In the genomic region with DNA sequence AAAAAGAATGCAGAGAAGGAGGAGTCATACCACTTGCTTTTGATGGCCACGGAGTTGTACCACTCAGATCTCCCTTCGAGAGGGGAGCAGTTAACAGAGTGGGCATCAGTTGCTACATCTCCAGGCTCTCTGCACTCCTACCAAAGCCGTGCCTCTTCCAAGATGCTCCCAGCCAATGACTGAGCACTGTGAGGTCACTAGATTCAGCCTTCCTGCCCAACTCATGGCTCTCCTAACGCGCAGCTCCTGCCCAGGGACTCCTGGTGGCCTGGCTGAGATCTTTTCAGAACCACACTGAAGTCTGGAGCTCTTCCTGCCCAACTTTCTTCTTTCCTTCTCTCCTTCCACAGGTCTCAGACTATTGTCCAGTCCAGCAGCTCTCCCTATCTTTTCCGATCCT, we compare ENCODE assay signal across 19 cellular contexts.
DNase-seq lines count a peak whose midpoint lies in the region; ATAC-seq and TF ChIP-seq lines count a peak whose summit lies in the region.
"Had no signal": no experiment of that assay in that cellular context is flagged by ENCODE, and none has a peak within 500 bp of the region (broad histone marks: within the 10 kb centered on the region; RNA-seq: fewer than 3 reads in every experiment).

No MANE protein-coding gene starts in this region.

- peak overlapping the region; percentile 46 for H3K27ac Mint-ChIP-seq in nephron progenitor cell
- H3K27ac Mint-ChIP-seq: CD8-positive, alpha-beta T cell had no signal

- no peaks in the 10 kb centered on the region for H3K27me3 ChIP-seq in IMR-90 (ENCODE audit: control insufficient read depth, insufficient read depth, low read length)

- TF ChIP-seq RAD21 in IMR-90 (IDR thresholded peaks at IDR 0.05; ENCODE audit: low read length), result no peak

- peaks cover 20 to 46% of the 10 kb centered on the region in 2 experiments; a peak in 3 of 4 replicates for H3K79me1 ChIP-seq in IMR-90 (ENCODE audit: low read depth in 1 of 2, low read length in 2 of 2)

- H2BK15ac ChIP-seq in IMR-90 (ENCODE audit: low read depth, low read length), result no peak overlapping the region

- peaks cover 14% of the 10 kb centered on the region for H3K9me1 ChIP-seq in IMR-90 (ENCODE audit: insufficient read depth, low read length)

- no peak overlapping the region for H3K4me3 ChIP-seq in IMR-90 (ENCODE audit: insufficient read depth, low read depth, low read length)
- H3K4me3 ChIP-seq: K562, SK-N-MC had no signal

- H2BK20ac ChIP-seq in IMR-90 (ENCODE audit: low read depth, low read length), result peak overlapping the region; percentile 36; the same call in 1 of the 2 replicates

- H3K14ac ChIP-seq in IMR-90 (replicated peaks; ENCODE audit: low read depth, low read length), result no peak overlapping the region

- no peaks in the 10 kb centered on the region for H3K27me3 Mint-ChIP-seq in nephron progenitor cell (ENCODE audit: low read depth, poor library complexity)

- H3K9ac ChIP-seq in IMR-90 (ENCODE audit: low read depth, low read length), result no peak overlapping the region

- BruUV-seq in IMR-90 (replicated peaks; lab: Mats Ljungman, UMichigan), result no TSS peak

- peak overlapping the region; percentile 3; the same call in 1 of the 2 replicates for H3K4ac ChIP-seq in IMR-90 (ENCODE audit: low read depth, low read length)

- no peak overlapping the region for H3K4me3 Mint-ChIP-seq in nephron progenitor cell
- H3K4me3 Mint-ChIP-seq: CD8-positive, alpha-beta T cell had no signal

- peaks cover 25% of the 10 kb centered on the region for H3K4me1 Mint-ChIP-seq in nephron progenitor cell

- no peaks in the 10 kb centered on the region for H3K36me3 ChIP-seq in IMR-90 (ENCODE audit: control insufficient read depth, insufficient read depth, low read length)

- DNase-seq in DMS153 (lab: John Stamatoyannopoulos, UW), result peak; percentile 37
- DNase-seq in DMS153 treated with DMSO at 0.1 percent for 48 hours (lab: John Stamatoyannopoulos, UW; ENCODE audit: unreplicated experiment), result no peak
- DNase-seq in IMR-90, result no peak
- DNase-seq in cerebellar nuclear complex (lab: John Stamatoyannopoulos, UW), result peak; percentile 2 to 39
- no peak for DNase-seq in nephron progenitor cell
- no peak for DNase-seq in hypothalamus (lab: John Stamatoyannopoulos, UW)
- DNase-seq: CD8-positive, alpha-beta T cell; DMS53; HCEC 1CT; NCI-H1048; NCI-H1694 treated with DMSO at 0.1 percent for 48 hours; NCI-H2171; NCI-H510A; OCI-M1 had no signal

- peaks cover 10% of the 10 kb centered on the region for H3K4me1 ChIP-seq in IMR-90 (ENCODE audit: control insufficient read depth, insufficient read depth, low read length)

- no peak overlapping the region for H2BK5ac ChIP-seq in IMR-90 (ENCODE audit: low read depth, low read length, poor library complexity, severe bottlenecking)

- H3K56ac ChIP-seq in IMR-90 (ENCODE audit: extremely low read depth, insufficient read depth, low read length), result no peak overlapping the region

- no peaks in the 10 kb centered on the region for H3K36me3 Mint-ChIP-seq in nephron progenitor cell (ENCODE audit: low read depth)
- H3K36me3 Mint-ChIP-seq: CD8-positive, alpha-beta T cell had no signal

- no CpG with 5 or more reads among the region's 6 CpGs for WGBS in IMR-90 (ENCODE audit: extremely low coverage in 2 of 2, insufficient read length in 1 of 2), 2 experiments

- TF ChIP-seq POLR2A in IMR-90 (IDR thresholded peaks at IDR 0.05; ENCODE audit: low read depth, low read length), result no peak

- H3K18ac ChIP-seq in IMR-90 (ENCODE audit: low read depth, low read length), result no peak overlapping the region

- intact Hi-C loops in IMR-90 (cut with micrococcal nuclease), result no loop called here

- peak overlapping the region; percentile 2; the same call in 1 of the 2 replicates for H2AK5ac ChIP-seq in IMR-90 (ENCODE audit: low read depth, low read length)

- peak overlapping the region; percentile 8; the same call in 1 of the 2 replicates for H3K23ac ChIP-seq in IMR-90 (ENCODE audit: low read depth, low read length)

- H4K8ac ChIP-seq in IMR-90 (ENCODE audit: low read depth in 2 of 2, low read length in 2 of 2), result no peak overlapping the region

- H3K27ac ChIP-seq in IMR-90 (ENCODE audit: insufficient read depth, low read length), result no peak overlapping the region
- H3K27ac ChIP-seq: 22Rv1, SK-N-MC had no signal

- TF ChIP-seq CTCF in IMR-90 (conservative IDR thresholded peaks at IDR 0.05; ENCODE audit: low read depth, low read length) (no peak), nephron progenitor cell (IDR thresholded peaks at IDR 0.05) (no peak)

- H2AK9ac ChIP-seq in IMR-90 (replicated peaks; ENCODE audit: low read depth, low read length, poor library complexity), result no peak overlapping the region

- no peaks in the 10 kb centered on the region; the same call in 1 of the 2 replicates for H4K20me1 ChIP-seq in IMR-90 (ENCODE audit: insufficient read depth, low read length)

- no peak overlapping the region for H2BK120ac ChIP-seq in IMR-90 (ENCODE audit: low read depth, low read length)

- H3K4me2 ChIP-seq in IMR-90 (ENCODE audit: low read depth, low read length), result no peak overlapping the region

- H4K5ac ChIP-seq in IMR-90 (ENCODE audit: low read depth, low read length), result no peak overlapping the region

- H3K9me3 ChIP-seq in IMR-90 (ENCODE audit: control insufficient read depth, insufficient read depth, low read length), result no peaks in the 10 kb centered on the region

- ATAC-seq in IMR-90 (ENCODE audit: low read depth) (no peak), HG03039 (IDR thresholded peaks at IDR 0.05; ENCODE audit: unreplicated experiment) (no peak), HG03565 (IDR thresholded peaks at IDR 0.05; ENCODE audit: unreplicated experiment) (no peak)
- ATAC-seq: CD8-positive, alpha-beta T cell; K562 had no signal

- H3K9me3 Mint-ChIP-seq in nephron progenitor cell, result no peaks in the 10 kb centered on the region
- H3K9me3 Mint-ChIP-seq: CD8-positive, alpha-beta T cell had no signal

- no peak overlapping the region for H2AFZ ChIP-seq in IMR-90 (replicated peaks; ENCODE audit: low read length, poor library complexity)

- dilution Hi-C loops in IMR-90 (cut with HindIII; ENCODE audit: low sequenced_read_pairs, unreplicated experiment), result no loop called here

- in situ Hi-C loops in IMR-90 (cut with MboI; ENCODE audit: low sequenced_read_pairs), result no loop called here

- POLR2A ChIA-PET in IMR-90 (lab: Charles Lee; ENCODE audit: unreplicated experiment), result no interaction called here

- CTCF ChIA-PET in IMR-90 (lab: Yijun Ruan, JAX), result interaction anchor here (1.2 kb wide), 1 partner anchor 80 kb away, joined by 3 read pairs; no protein-coding TSS in a partner anchor

- H4K91ac ChIP-seq in IMR-90 (ENCODE audit: insufficient read depth, low read depth, low read length), result no peak overlapping the region

TF ChIP-seq in IMR-90, 13 proteins besides CTCF, POLR2A, EP300 and RAD21:
- TF ChIP-seq NFE2L2 (IDR thresholded peaks at IDR 0.05; ENCODE audit: low read depth, low read length), result no peak
- TF ChIP-seq MAFK (IDR thresholded peaks at IDR 0.05; ENCODE audit: low read depth, low read length), result no peak
- TF ChIP-seq, protein P1, sequence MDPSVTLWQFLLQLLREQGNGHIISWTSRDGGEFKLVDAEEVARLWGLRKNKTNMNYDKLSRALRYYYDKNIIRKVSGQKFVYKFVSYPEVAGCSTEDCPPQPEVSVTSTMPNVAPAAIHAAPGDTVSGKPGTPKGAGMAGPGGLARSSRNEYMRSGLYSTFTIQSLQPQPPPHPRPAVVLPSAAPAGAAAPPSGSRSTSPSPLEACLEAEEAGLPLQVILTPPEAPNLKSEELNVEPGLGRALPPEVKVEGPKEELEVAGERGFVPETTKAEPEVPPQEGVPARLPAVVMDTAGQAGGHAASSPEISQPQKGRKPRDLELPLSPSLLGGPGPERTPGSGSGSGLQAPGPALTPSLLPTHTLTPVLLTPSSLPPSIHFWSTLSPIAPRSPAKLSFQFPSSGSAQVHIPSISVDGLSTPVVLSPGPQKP (IDR thresholded peaks at IDR 0.05; ENCODE audit: borderline replicate concordance, low read depth, low read length), result no peak
- no peak for TF ChIP-seq BHLHE40 (IDR thresholded peaks at IDR 0.05; ENCODE audit: low read depth, low read length)
- TF ChIP-seq CHD1 (IDR thresholded peaks at IDR 0.05; ENCODE audit: low read depth, low read length), result no peak
- no peak for TF ChIP-seq FOS (IDR thresholded peaks at IDR 0.05; ENCODE audit: low read depth, low read length)
- no peak for TF ChIP-seq SMC3 (IDR thresholded peaks at IDR 0.05; ENCODE audit: low read depth, low read length)
- no peak for TF ChIP-seq RFX5 (IDR thresholded peaks at IDR 0.05; ENCODE audit: low read depth, low read length)
- no peak for TF ChIP-seq RCOR1 (IDR thresholded peaks at IDR 0.05; ENCODE audit: insufficient replicate concordance, low read length)
- TF ChIP-seq MXI1 (IDR thresholded peaks at IDR 0.05; ENCODE audit: borderline replicate concordance, low read depth, low read length), result no peak
- TF ChIP-seq MAZ (IDR thresholded peaks at IDR 0.05; ENCODE audit: borderline replicate concordance, low read depth, low read length), result no peak
- TF ChIP-seq, protein P2, sequence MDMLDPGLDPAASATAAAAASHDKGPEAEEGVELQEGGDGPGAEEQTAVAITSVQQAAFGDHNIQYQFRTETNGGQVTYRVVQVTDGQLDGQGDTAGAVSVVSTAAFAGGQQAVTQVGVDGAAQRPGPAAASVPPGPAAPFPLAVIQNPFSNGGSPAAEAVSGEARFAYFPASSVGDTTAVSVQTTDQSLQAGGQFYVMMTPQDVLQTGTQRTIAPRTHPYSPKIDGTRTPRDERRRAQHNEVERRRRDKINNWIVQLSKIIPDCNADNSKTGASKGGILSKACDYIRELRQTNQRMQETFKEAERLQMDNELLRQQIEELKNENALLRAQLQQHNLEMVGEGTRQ (IDR thresholded peaks at IDR 0.05; ENCODE audit: low read depth, low read length), result no peak
- no peak for TF ChIP-seq CEBPB (IDR thresholded peaks at IDR 0.05; ENCODE audit: low read depth, low read length)

Comparison
In these comparisons a context has a peak if more than half of its experiments do, and no peak if none do; other contexts are left out.
1. DNase-seq: peak in DMS153 (single experiment) and cerebellar nuclear complex (2 of 2); none in DMS153 treated with DMSO at 0.1 percent for 48 hours (single experiment), IMR-90 (single experiment), nephron progenitor cell (single experiment) and hypothalamus (0 of 51).